Comparison of ENCODE assay signal across 2 cellular contexts in the genomic region with DNA sequence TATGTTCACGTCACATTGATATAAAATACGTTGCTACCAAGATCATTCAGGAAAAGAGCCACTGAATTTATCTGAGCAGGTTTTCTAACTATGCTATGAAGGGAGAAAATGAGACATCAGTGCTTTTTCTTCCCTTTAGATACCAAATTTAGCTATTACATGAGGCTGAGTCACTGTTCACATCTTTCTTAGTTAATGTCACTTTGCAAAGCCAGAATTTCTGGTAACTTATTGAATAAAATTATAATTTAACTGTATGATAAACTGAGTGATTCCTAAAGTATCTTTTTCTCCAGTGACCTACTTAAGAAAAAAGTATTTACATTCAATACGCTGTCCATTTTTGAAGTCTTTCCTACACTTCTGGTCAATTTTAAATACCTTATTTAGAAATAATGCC.
TF ChIP-seq lines count a peak whose summit lies in the region.

No MANE protein-coding gene starts in this region.

TF ChIP-seq in SK-N-SH, 30 proteins besides CTCF, POLR2A, EP300 and RAD21:
- peak; percentile 61; the same call in 1 of the 2 replicates for TF ChIP-seq TEAD4 (IDR thresholded peaks at IDR 0.05; ENCODE audit: borderline replicate concordance, insufficient read depth)
- peak; percentile 68 for TF ChIP-seq POLR2AphosphoS5 (IDR thresholded peaks at IDR 0.05; ENCODE audit: low read depth, low read length)
- no peak for TF ChIP-seq IRF3 (IDR thresholded peaks at IDR 0.05; ENCODE audit: low read depth, low read length)
- peak; percentile 96 for TF ChIP-seq MEF2A (IDR thresholded peaks at IDR 0.05; ENCODE audit: borderline replicate concordance, low read depth)
- no peak for TF ChIP-seq SMC3 (IDR thresholded peaks at IDR 0.05; ENCODE audit: low read depth, low read length)
- no peak for TF ChIP-seq NRF1 (IDR thresholded peaks at IDR 0.05; ENCODE audit: low read depth, low read length)
- peak; percentile 79 for TF ChIP-seq JUND (IDR thresholded peaks at IDR 0.05)
- peak; percentile 72 for TF ChIP-seq TCF12 (IDR thresholded peaks at IDR 0.05)
- TF ChIP-seq, protein P1, sequence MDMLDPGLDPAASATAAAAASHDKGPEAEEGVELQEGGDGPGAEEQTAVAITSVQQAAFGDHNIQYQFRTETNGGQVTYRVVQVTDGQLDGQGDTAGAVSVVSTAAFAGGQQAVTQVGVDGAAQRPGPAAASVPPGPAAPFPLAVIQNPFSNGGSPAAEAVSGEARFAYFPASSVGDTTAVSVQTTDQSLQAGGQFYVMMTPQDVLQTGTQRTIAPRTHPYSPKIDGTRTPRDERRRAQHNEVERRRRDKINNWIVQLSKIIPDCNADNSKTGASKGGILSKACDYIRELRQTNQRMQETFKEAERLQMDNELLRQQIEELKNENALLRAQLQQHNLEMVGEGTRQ (IDR thresholded peaks at IDR 0.05; ENCODE audit: borderline replicate concordance, low read depth, low read length) = no peak
- peak; percentile 70; the same call in 1 of the 2 replicates for TF ChIP-seq FOXM1 (IDR thresholded peaks at IDR 0.05; ENCODE audit: low read depth)
- peak; percentile 83 for TF ChIP-seq FOSL2 (IDR thresholded peaks at IDR 0.05; ENCODE audit: borderline replicate concordance, low read depth)
- peak; percentile 41; the same call in 1 of the 2 replicates for TF ChIP-seq NFIC (IDR thresholded peaks at IDR 0.05; ENCODE audit: borderline replicate concordance)
- peak; percentile 80 for TF ChIP-seq PBX3 (IDR thresholded peaks at IDR 0.05)
- no peak for TF ChIP-seq MXI1 (IDR thresholded peaks at IDR 0.05; ENCODE audit: low read depth, low read length)
TF ChIP-seq in SK-N-SH: peak in this region for 9.

TF ChIP-seq in HEK293T, 16 proteins besides CTCF, POLR2A, EP300 and RAD21:
- TF ChIP-seq NFRKB (IDR thresholded peaks at IDR 0.05) (no peak), HDGF (IDR thresholded peaks at IDR 0.05; ENCODE audit: borderline replicate concordance) (no peak), LEF1 (IDR thresholded peaks at IDR 0.05; ENCODE audit: borderline replicate concordance) (no peak), BHLHE40 (IDR thresholded peaks at IDR 0.05; ENCODE audit: borderline replicate concordance) (no peak), TARDBP (IDR thresholded peaks at IDR 0.05) (no peak), FOXA1 (IDR thresholded peaks at IDR 0.05) (no peak)
- TF ChIP-seq, protein P2, sequence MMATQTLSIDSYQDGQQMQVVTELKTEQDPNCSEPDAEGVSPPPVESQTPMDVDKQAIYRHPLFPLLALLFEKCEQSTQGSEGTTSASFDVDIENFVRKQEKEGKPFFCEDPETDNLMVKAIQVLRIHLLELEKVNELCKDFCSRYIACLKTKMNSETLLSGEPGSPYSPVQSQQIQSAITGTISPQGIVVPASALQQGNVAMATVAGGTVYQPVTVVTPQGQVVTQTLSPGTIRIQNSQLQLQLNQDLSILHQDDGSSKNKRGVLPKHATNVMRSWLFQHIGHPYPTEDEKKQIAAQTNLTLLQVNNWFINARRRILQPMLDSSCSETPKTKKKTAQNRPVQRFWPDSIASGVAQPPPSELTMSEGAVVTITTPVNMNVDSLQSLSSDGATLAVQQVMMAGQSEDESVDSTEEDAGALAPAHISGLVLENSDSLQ (IDR thresholded peaks at IDR 0.05) = no peak
TF ChIP-seq in HEK293T: peak in this region for 0.
